ENCODE assay signal across 8 cellular contexts in the genomic region with DNA sequence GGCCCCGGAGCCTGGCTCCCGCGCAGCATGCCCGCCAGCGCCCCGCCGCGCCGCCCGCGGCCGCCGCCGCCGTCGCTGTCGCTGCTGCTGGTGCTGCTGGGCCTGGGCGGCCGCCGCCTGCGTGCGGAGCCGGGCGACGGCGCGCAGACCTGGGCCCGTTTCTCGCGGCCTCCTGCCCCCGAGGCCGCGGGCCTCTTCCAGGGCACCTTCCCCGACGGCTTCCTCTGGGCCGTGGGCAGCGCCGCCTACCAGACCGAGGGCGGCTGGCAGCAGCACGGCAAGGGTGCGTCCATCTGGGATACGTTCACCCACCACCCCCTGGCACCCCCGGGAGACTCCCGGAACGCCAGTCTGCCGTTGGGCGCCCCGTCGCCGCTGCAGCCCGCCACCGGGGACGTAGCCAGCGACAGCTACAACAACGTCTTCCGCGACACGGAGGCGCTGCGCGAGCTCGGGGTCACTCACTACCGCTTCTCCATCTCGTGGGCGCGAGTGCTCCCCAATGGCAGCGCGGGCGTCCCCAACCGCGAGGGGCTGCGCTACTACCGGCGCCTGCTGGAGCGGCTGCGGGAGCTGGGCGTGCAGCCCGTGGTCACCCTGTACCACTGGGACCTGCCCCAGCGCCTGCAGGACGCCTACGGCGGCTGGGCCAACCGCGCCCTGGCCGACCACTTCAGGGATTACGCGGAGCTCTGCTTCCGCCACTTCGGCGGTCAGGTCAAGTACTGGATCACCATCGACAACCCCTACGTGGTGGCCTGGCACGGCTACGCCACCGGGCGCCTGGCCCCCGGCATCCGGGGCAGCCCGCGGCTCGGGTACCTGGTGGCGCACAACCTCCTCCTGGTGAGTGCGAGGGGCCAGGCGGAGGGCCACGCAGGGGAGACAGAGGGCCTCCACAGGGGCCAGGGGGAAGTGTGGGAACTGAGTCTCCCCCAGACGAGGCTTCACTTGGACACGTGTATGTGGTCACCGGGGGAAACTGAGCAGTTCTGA. TPM values are rescaled to one million over a fixed set of nuclear protein-coding genes. Genes with fewer than 3 reads are reported as not detected.
DNase-seq lines count a peak whose midpoint lies in the region; ATAC-seq and TF ChIP-seq lines count a peak whose summit lies in the region.

Gene KL, plus strand, starts transcription at position 10 of the 996 bp plus-strand sequence. Its CDS starts 18 bp downstream, at position 28.

- peak within 1 kb of the TSS; percentile 18 to 79 for H3K9ac ChIP-seq in duodenal mucosa (ENCODE audit: low read depth in 1 of 2, low read length in 2 of 2)

- DNase-seq in COLO668 (lab: John Stamatoyannopoulos, UW; ENCODE audit: unreplicated experiment) (peak; percentile 87), NCI-H748 (lab: John Stamatoyannopoulos, UW; ENCODE audit: unreplicated experiment) (peak; percentile 83), lung (ENCODE audit: low spot score) (peak; percentile 59), tibial artery (peak; percentile 29 to 66), NCI-H1092 treated with DMSO at 0.1 percent for 48 hours (lab: John Stamatoyannopoulos, UW) (no peak), Ammon's horn (ENCODE audit: low spot score) (no peak)

- ATAC-seq in GM19438 (IDR thresholded peaks at IDR 0.05; ENCODE audit: low read depth, unreplicated experiment) (peak; percentile 42), lung (ENCODE audit: insufficient read depth, low FRiP score) (peak; percentile 59)

- no peaks in the 10 kb centered on the region for H3K36me3 ChIP-seq in duodenal mucosa (ENCODE audit: control insufficient read depth in 1 of 2, insufficient read depth in 2 of 2, low read length in 2 of 2)
- no peaks in the 10 kb centered on the region for H3K36me3 ChIP-seq in lung (ENCODE audit: control insufficient read depth in 2 of 2, insufficient read depth in 2 of 2, low read length in 2 of 2)
- no peaks in the 10 kb centered on the region for H3K36me3 ChIP-seq in tibial artery

- peaks cover 6 to 12% of the 10 kb centered on the region in 2 donors for H3K4me1 ChIP-seq in duodenal mucosa (ENCODE audit: control insufficient read depth in 1 of 2, insufficient read depth in 2 of 2, low read length in 2 of 2)
- H3K4me1 ChIP-seq in lung (ENCODE audit: control insufficient read depth in 2 of 2, insufficient read depth in 2 of 2, low read length in 2 of 2): peaks cover 0 to 8% of the 10 kb centered on the region in 2 donors
- H3K4me1 ChIP-seq in tibial artery: peaks cover 0 to 16% (median 6%) of the 10 kb centered on the region in 4 donors

- H3K27me3 ChIP-seq in duodenal mucosa (ENCODE audit: control insufficient read depth in 1 of 2, insufficient read depth in 2 of 2, low read length in 2 of 2) (peaks cover 10 to 23% of the 10 kb centered on the region in 2 donors), lung (ENCODE audit: control insufficient read depth, insufficient read depth) (no peaks in the 10 kb centered on the region), tibial artery (no peaks in the 10 kb centered on the region)

- intact Hi-C loops in tibial artery (cut with DNase I; ENCODE audit: low total_unique reads): no loop called here

- WGBS in lung, 2 donors: 1 to 2% methylated on average over 76 to 109 of the region's 109 CpGs

- peak within 1 kb of the TSS; percentile 71 for H3K27ac ChIP-seq in duodenal mucosa (ENCODE audit: low read depth, low read length)
- peak within 1 kb of the TSS; percentile 83 to 91 for H3K27ac ChIP-seq in lung (ENCODE audit: low read depth in 1 of 2, low read length in 1 of 2)
- peak within 1 kb of the TSS; percentile 3 to 54 for H3K27ac ChIP-seq in tibial artery

- H3K9me3 ChIP-seq in duodenal mucosa (ENCODE audit: control insufficient read depth in 1 of 2, low read length in 2 of 2) (no peaks in the 10 kb centered on the region), lung (ENCODE audit: control insufficient read depth in 2 of 2, insufficient read depth in 1 of 2, low read length in 1 of 2) (no peaks in the 10 kb centered on the region), tibial artery (no peaks in the 10 kb centered on the region)

- peak within 1 kb of the TSS; percentile 71 to 76 for H3K4me3 ChIP-seq in duodenal mucosa (ENCODE audit: low read depth in 1 of 2, low read length in 2 of 2)
- H3K4me3 ChIP-seq in lung: peak within 1 kb of the TSS; percentile 51
- H3K4me3 ChIP-seq in tibial artery: peak within 1 kb of the TSS; percentile 51 to 57

- TF ChIP-seq CTCF in lung (IDR thresholded peaks at IDR 0.05; ENCODE audit: control extremely low read depth, extremely low read depth): no peak
- no peak for TF ChIP-seq CTCF in tibial artery (IDR thresholded peaks at IDR 0.05)

RNA-seq across cellular contexts. Expression of gene KL, which starts in this region (rescaled TPM):
- 10 to 100 TPM in 1 of 2 donors, 1 to 10 TPM in 1; 6.6 to 24.5 TPM for total RNA-seq in lung
- 1 to 10 TPM; 1.4 to 4.9 TPM for polyA plus RNA-seq in lung

Comparison
In these comparisons a context has a peak if more than half of its experiments do, and no peak if none do; other contexts are left out.
1. DNase-seq: peak in COLO668 (single experiment), NCI-H748 (single experiment), lung (single experiment) and tibial artery (2 of 2); none in NCI-H1092 treated with DMSO at 0.1 percent for 48 hours (single experiment) and Ammon's horn (single experiment).
2. H3K27ac ChIP-seq: peak in every context shown above with its lines; median percentile 87 in lung; 71 in duodenal mucosa; 28 in tibial artery.
3. Peak in every context shown above with its lines, with median percentiles within 50 percentile points of each other: H3K4me3 ChIP-seq.